In genomic region chr1:58155418-58156123, GRCh38 we compare ENCODE assay signal across 9 cellular contexts.
DNase-seq lines count a peak whose midpoint lies in the region; ATAC-seq and TF ChIP-seq lines count a peak whose summit lies in the region.
"Had no signal": no experiment of that assay in that cellular context is flagged by ENCODE, and none has a peak within 500 bp of the region (broad histone marks: within the 10 kb centered on the region; RNA-seq: fewer than 3 reads in every experiment).

No MANE protein-coding gene starts in this region.

- H3K27ac ChIP-seq in AG04450 (ENCODE audit: low read depth, low read length) (no peak overlapping the region), smooth muscle cell (ENCODE audit: low read depth) (no peak overlapping the region), vagina (no peak overlapping the region)
- H3K27ac ChIP-seq: neutrophil had no signal

- CTCF ChIA-PET in AG04450 (lab: Charles Lee) = interaction anchor here (1.5 kb wide), 1 partner anchor 8 kb away, joined by 5 read pairs; no protein-coding TSS in a partner anchor

- H3K27me3 Mint-ChIP-seq in endothelial cell (ENCODE audit: unreplicated experiment) = peaks cover 3% of the 10 kb centered on the region
- H3K27me3 Mint-ChIP-seq in activated naive CD8-positive, alpha-beta T cell treated with anti-CD3 and anti-CD28 coated beads, Interleukin-2, amount 50 U/mL, for 24 hours = no peaks in the 10 kb centered on the region

- no peaks in the 10 kb centered on the region for H3K9me3 Mint-ChIP-seq in endothelial cell (ENCODE audit: unreplicated experiment)
- no peaks in the 10 kb centered on the region for H3K9me3 Mint-ChIP-seq in activated naive CD8-positive, alpha-beta T cell treated with anti-CD3 and anti-CD28 coated beads, Interleukin-2, amount 50 U/mL, for 24 hours

- peaks cover 29% of the 10 kb centered on the region for H3K4me1 ChIP-seq in smooth muscle cell (ENCODE audit: low read depth)
- H3K4me1 ChIP-seq in vagina = no peaks in the 10 kb centered on the region

- H3F3A ChIP-seq in smooth muscle cell (ENCODE audit: low read depth) = no peaks in the 10 kb centered on the region

- 74% methylated on average over 7 of the region's 7 CpGs for WGBS in smooth muscle cell (ENCODE audit: low lambda C conversion rate)

- no peak overlapping the region for H3K9ac ChIP-seq in smooth muscle cell (ENCODE audit: low read depth)

- no peaks in the 10 kb centered on the region for H3K27me3 ChIP-seq in AG04450 (ENCODE audit: control insufficient read depth, insufficient read depth, low read length)
- H3K27me3 ChIP-seq in smooth muscle cell (ENCODE audit: low read depth) = no peaks in the 10 kb centered on the region
- no peaks in the 10 kb centered on the region for H3K27me3 ChIP-seq in vagina
- H3K27me3 ChIP-seq: neutrophil had no signal

- no peak for TF ChIP-seq POLR2A in vagina (IDR thresholded peaks at IDR 0.05)

- H3K4me3 ChIP-seq in AG04450 (ENCODE audit: low read depth, low read length) (no peak overlapping the region), smooth muscle cell (no peak overlapping the region), vagina (no peak overlapping the region)

- DNase-seq in AG04450 (ENCODE audit: low read depth, low spot score) (no peak), MV-4-11 (lab: John Stamatoyannopoulos, UW) (peak; percentile 49), endothelial cell (ENCODE audit: low spot score) (peak; percentile 67), smooth muscle cell (lab: John Stamatoyannopoulos, UW; ENCODE audit: unreplicated experiment) (no peak), HCEC 1CT (no peak), vagina (ENCODE audit: extremely low spot score in 2 of 2) (no peak)
- DNase-seq in activated naive CD8-positive, alpha-beta T cell treated with anti-CD3 and anti-CD28 coated beads, Interleukin-2, amount 50 U/mL, for 24 hours = no peak

- intact Hi-C loops in vagina (cut with DNase I) = no loop called here

- POLR2A ChIA-PET in AG04450 (lab: Yijun Ruan, JAX) = no interaction called here

- H3K9me3 ChIP-seq in AG04450 (ENCODE audit: control insufficient read depth, insufficient read depth, low read length) (no peaks in the 10 kb centered on the region), smooth muscle cell (replicated peaks; ENCODE audit: low read depth) (no peaks in the 10 kb centered on the region), vagina (no peaks in the 10 kb centered on the region)
- H3K9me3 ChIP-seq: neutrophil had no signal

- no peaks in the 10 kb centered on the region for H4K20me1 ChIP-seq in smooth muscle cell (ENCODE audit: low read depth)

- TF ChIP-seq CTCF in AG04450 (IDR thresholded peaks at IDR 0.05; ENCODE audit: low read depth, low read length) (peak; percentile 40), endothelial cell (IDR thresholded peaks at IDR 0.05; ENCODE audit: unreplicated experiment) (peak; percentile 79), smooth muscle cell (IDR thresholded peaks at IDR 0.05; ENCODE audit: borderline replicate concordance, insufficient read depth, poor library complexity, severe bottlenecking) (peak; percentile 37), vagina (IDR thresholded peaks at IDR 0.05) (no peak)

- H3K4me1 Mint-ChIP-seq in endothelial cell (ENCODE audit: unreplicated experiment) = no peaks in the 10 kb centered on the region
- H3K4me1 Mint-ChIP-seq in activated naive CD8-positive, alpha-beta T cell treated with anti-CD3 and anti-CD28 coated beads, Interleukin-2, amount 50 U/mL, for 24 hours = no peaks in the 10 kb centered on the region

- H3K79me2 ChIP-seq in smooth muscle cell (ENCODE audit: low read depth) = no peaks in the 10 kb centered on the region

- H3K27ac Mint-ChIP-seq in endothelial cell (ENCODE audit: unreplicated experiment) = no peak overlapping the region
- no peak overlapping the region for H3K27ac Mint-ChIP-seq in activated naive CD8-positive, alpha-beta T cell treated with anti-CD3 and anti-CD28 coated beads, Interleukin-2, amount 50 U/mL, for 24 hours

- ATAC-seq in GM19395 (IDR thresholded peaks at IDR 0.05; ENCODE audit: unreplicated experiment) = peak; percentile 64
- no peak for ATAC-seq in activated naive CD8-positive, alpha-beta T cell treated with anti-CD3 and anti-CD28 coated beads, Interleukin-2, amount 50 U/mL, for 24 hours

- no peaks in the 10 kb centered on the region for H3K36me3 Mint-ChIP-seq in endothelial cell (ENCODE audit: low read depth, unreplicated experiment)
- no peaks in the 10 kb centered on the region for H3K36me3 Mint-ChIP-seq in activated naive CD8-positive, alpha-beta T cell treated with anti-CD3 and anti-CD28 coated beads, Interleukin-2, amount 50 U/mL, for 24 hours (ENCODE audit: low read depth)

- H3K4me3 Mint-ChIP-seq in endothelial cell (ENCODE audit: unreplicated experiment) = no peak overlapping the region
- H3K4me3 Mint-ChIP-seq in activated naive CD8-positive, alpha-beta T cell treated with anti-CD3 and anti-CD28 coated beads, Interleukin-2, amount 50 U/mL, for 24 hours = no peak overlapping the region

- H2AFZ ChIP-seq in smooth muscle cell (ENCODE audit: low read depth) = no peak overlapping the region

- H3K36me3 ChIP-seq in smooth muscle cell (ENCODE audit: low read depth) = no peaks in the 10 kb centered on the region
- no peaks in the 10 kb centered on the region for H3K36me3 ChIP-seq in vagina
- H3K36me3 ChIP-seq: neutrophil had no signal

- H3K4me2 ChIP-seq in smooth muscle cell = no peak overlapping the region

Comparison
In these comparisons a context has a peak if more than half of its experiments do, and no peak if none do; other contexts are left out.
1. DNase-seq: peak in MV-4-11 (single experiment) and endothelial cell (single experiment); none in AG04450 (single experiment), smooth muscle cell (single experiment), activated naive CD8-positive, alpha-beta T cell treated with anti-CD3 and anti-CD28 coated beads, Interleukin-2, amount 50 U/mL, for 24 hours (single experiment), HCEC 1CT (single experiment) and vagina (0 of 2).
2. CTCF ChIP-seq: peak in AG04450 (single experiment), endothelial cell (single experiment) and smooth muscle cell (single experiment); none in vagina (0 of 3).